16 cellular contexts compared by ENCODE assay signal in the genomic region with DNA sequence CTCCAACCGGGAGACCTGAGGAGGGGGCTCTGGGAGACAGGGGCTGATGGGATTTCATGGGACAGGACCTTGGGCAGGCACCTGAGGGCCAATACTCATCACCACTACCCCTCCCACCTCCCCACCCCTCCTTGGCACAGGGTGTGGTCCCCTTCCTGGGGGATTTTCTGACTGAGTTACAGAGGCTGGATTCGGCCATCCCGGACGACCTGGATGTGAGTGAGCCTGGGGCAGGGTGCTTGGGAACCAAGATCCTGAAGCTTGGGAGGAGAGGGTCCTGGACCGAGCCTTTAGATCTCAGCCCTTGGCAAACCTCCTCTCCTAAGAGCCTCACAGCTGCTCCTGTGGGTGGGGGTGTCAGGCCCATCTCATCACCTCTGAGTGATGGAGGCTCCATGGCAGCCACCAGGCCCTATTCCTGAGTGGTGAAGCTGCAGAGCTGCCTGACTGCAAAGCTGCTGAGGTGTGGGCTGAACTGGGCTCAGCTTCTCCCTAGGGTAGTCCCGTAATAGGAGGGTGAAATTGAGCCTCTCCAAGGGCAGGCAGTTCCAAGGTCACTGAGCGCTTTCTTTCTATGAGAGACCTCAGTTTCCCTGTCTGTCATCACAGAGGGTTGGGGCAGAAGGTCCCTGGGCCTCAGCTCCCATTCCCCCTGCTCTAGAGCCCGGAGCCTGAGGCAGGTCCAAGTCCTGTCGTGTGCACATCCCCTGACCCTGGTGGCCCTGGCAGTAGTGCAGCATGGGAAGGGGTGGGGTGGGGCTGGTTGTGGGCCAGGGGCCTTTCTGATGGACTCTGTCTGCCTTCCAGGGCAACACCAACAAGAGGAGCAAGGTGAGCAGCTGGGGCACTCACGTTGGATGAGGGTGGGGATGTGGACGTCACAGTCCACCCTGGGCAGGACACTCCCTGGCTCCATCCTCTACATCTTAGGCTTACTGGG. TPM values are rescaled to one million over a fixed set of nuclear protein-coding genes. Genes with fewer than 3 reads are reported as not detected.
DNase-seq lines count a peak whose midpoint lies in the region; ATAC-seq and TF ChIP-seq lines count a peak whose summit lies in the region.
"Had no signal": no experiment of that assay in that cellular context is flagged by ENCODE, and none has a peak within 500 bp of the region (broad histone marks: within the 10 kb centered on the region; RNA-seq: fewer than 3 reads in every experiment).

No MANE protein-coding gene starts in this region.

- H3K27ac ChIP-seq in CD4-positive, alpha-beta memory T cell (ENCODE audit: low read depth, low read length) = peak overlapping the region; percentile 82
- H3K27ac ChIP-seq: sigmoid colon had no signal

- CTCF ChIA-PET in CD4-positive, alpha-beta memory T cell (lab: Charles Lee; ENCODE audit: partially characterized antibody) = interaction anchor here (2.0 kb wide), 1 partner anchor 20 kb away, joined by 8 read pairs; no protein-coding TSS in a partner anchor

- H3K36me3 Mint-ChIP-seq in CD4-positive, alpha-beta memory T cell = peaks cover 56 to 62% of the 10 kb centered on the region in 2 donors
- H3K36me3 Mint-ChIP-seq in activated naive CD8-positive, alpha-beta T cell treated with anti-CD3 and anti-CD28 coated beads, Interleukin-2, amount 50 U/mL, for 24 hours (ENCODE audit: low read depth) = peaks cover 47% of the 10 kb centered on the region
- H3K36me3 Mint-ChIP-seq in natural killer cell treated with Interleukin-12 subunit alpha and Interleukin-12 subunit beta and Interleukin-15 and Interleukin-18, amount 100 ng/mL, for 72 hours = peaks cover 23% of the 10 kb centered on the region
- H3K36me3 Mint-ChIP-seq in glutamatergic neuron (ENCODE audit: unreplicated experiment) = no peaks in the 10 kb centered on the region

- H3K4me3 ChIP-seq in CD4-positive, alpha-beta memory T cell (ENCODE audit: low read length in 2 of 2) = peak overlapping the region; percentile 58 to 93
- peak overlapping the region; percentile 59 for H3K4me3 ChIP-seq in Jurkat, Clone E6-1 (ENCODE audit: low read length)
- H3K4me3 ChIP-seq: sigmoid colon had no signal

- H3K9me3 Mint-ChIP-seq in CD4-positive, alpha-beta memory T cell = peaks cover 0 to 3% (median 0%) of the 10 kb centered on the region in 8 donors
- H3K9me3 Mint-ChIP-seq in activated naive CD8-positive, alpha-beta T cell treated with anti-CD3 and anti-CD28 coated beads, Interleukin-2, amount 50 U/mL, for 24 hours = no peaks in the 10 kb centered on the region
- H3K9me3 Mint-ChIP-seq in natural killer cell treated with Interleukin-12 subunit alpha and Interleukin-12 subunit beta and Interleukin-15 and Interleukin-18, amount 100 ng/mL, for 72 hours = no peaks in the 10 kb centered on the region
- peaks cover 6% of the 10 kb centered on the region for H3K9me3 Mint-ChIP-seq in glutamatergic neuron (ENCODE audit: unreplicated experiment)

- no peaks in the 10 kb centered on the region for H3K9me3 ChIP-seq in CD4-positive, alpha-beta memory T cell (ENCODE audit: control insufficient read depth in 1 of 2, low read length in 2 of 2)
- H3K9me3 ChIP-seq: sigmoid colon had no signal

- no peak for ATAC-seq in activated naive CD8-positive, alpha-beta T cell treated with anti-CD3 and anti-CD28 coated beads, Interleukin-2, amount 50 U/mL, for 24 hours
- ATAC-seq in natural killer cell treated with Interleukin-12 subunit alpha and Interleukin-12 subunit beta and Interleukin-15 and Interleukin-18, amount 100 ng/mL, for 72 hours = no peak
- ATAC-seq in GM21515 (IDR thresholded peaks at IDR 0.05; ENCODE audit: unreplicated experiment) = no peak
- ATAC-seq in SK-N-SH treated with all-trans-retinoic acid at 6 μM for 48 hours = no peak
- ATAC-seq in GM18867 (IDR thresholded peaks at IDR 0.05; ENCODE audit: unreplicated experiment) = no peak
- ATAC-seq: Panc1 had no signal

- H3K27ac Mint-ChIP-seq in CD4-positive, alpha-beta memory T cell = peak overlapping the region; percentile 98 to 100 (median 100)
- H3K27ac Mint-ChIP-seq in activated naive CD8-positive, alpha-beta T cell treated with anti-CD3 and anti-CD28 coated beads, Interleukin-2, amount 50 U/mL, for 24 hours = peak overlapping the region; percentile 99
- peak overlapping the region; percentile 98 to 100 for H3K27ac Mint-ChIP-seq in natural killer cell treated with Interleukin-12 subunit alpha and Interleukin-12 subunit beta and Interleukin-15 and Interleukin-18, amount 100 ng/mL, for 72 hours
- no peak overlapping the region for H3K27ac Mint-ChIP-seq in glutamatergic neuron (ENCODE audit: unreplicated experiment)

- DNase-seq in CD4-positive, alpha-beta memory T cell = no peak
- no peak for DNase-seq in Jurkat, Clone E6-1 (ENCODE audit: low read depth, low spot score)
- DNase-seq in activated naive CD8-positive, alpha-beta T cell treated with anti-CD3 and anti-CD28 coated beads, Interleukin-2, amount 50 U/mL, for 24 hours = no peak
- no peak for DNase-seq in natural killer cell treated with Interleukin-12 subunit alpha and Interleukin-12 subunit beta and Interleukin-15 and Interleukin-18, amount 100 ng/mL, for 72 hours (ENCODE audit: low spot score)
- DNase-seq in glutamatergic neuron = no peak
- DNase-seq: activated CD4-positive, alpha-beta T cell treated with anti-CD3 and anti-CD28 coated beads for 48 hours; erythroblast; NCI-H510A; sigmoid colon had no signal

- H3K4me3 Mint-ChIP-seq in CD4-positive, alpha-beta memory T cell = peak overlapping the region; percentile 92 to 99 (median 97)
- peak overlapping the region; percentile 83 for H3K4me3 Mint-ChIP-seq in activated naive CD8-positive, alpha-beta T cell treated with anti-CD3 and anti-CD28 coated beads, Interleukin-2, amount 50 U/mL, for 24 hours
- H3K4me3 Mint-ChIP-seq in natural killer cell treated with Interleukin-12 subunit alpha and Interleukin-12 subunit beta and Interleukin-15 and Interleukin-18, amount 100 ng/mL, for 72 hours = peak overlapping the region; percentile 93
- no peak overlapping the region for H3K4me3 Mint-ChIP-seq in glutamatergic neuron (ENCODE audit: unreplicated experiment)

- no peaks in the 10 kb centered on the region for H3K27me3 ChIP-seq in CD4-positive, alpha-beta memory T cell (ENCODE audit: insufficient read depth, low read length)
- H3K27me3 ChIP-seq: sigmoid colon had no signal

- no peaks in the 10 kb centered on the region for H3K27me3 Mint-ChIP-seq in CD4-positive, alpha-beta memory T cell
- H3K27me3 Mint-ChIP-seq in activated naive CD8-positive, alpha-beta T cell treated with anti-CD3 and anti-CD28 coated beads, Interleukin-2, amount 50 U/mL, for 24 hours = no peaks in the 10 kb centered on the region
- H3K27me3 Mint-ChIP-seq in natural killer cell treated with Interleukin-12 subunit alpha and Interleukin-12 subunit beta and Interleukin-15 and Interleukin-18, amount 100 ng/mL, for 72 hours = no peaks in the 10 kb centered on the region
- peaks cover 6% of the 10 kb centered on the region for H3K27me3 Mint-ChIP-seq in glutamatergic neuron (ENCODE audit: unreplicated experiment)

- TF ChIP-seq CTCF in glutamatergic neuron (IDR thresholded peaks at IDR 0.05; ENCODE audit: partially characterized antibody, unreplicated experiment) = no peak

- POLR2A ChIA-PET in CD4-positive, alpha-beta memory T cell (lab: Charles Lee; ENCODE audit: partially characterized antibody) = interaction anchor here (0.8 to 4.6 kb wide), 16 partner anchors 9 to 313 kb away, joined by 3 to 76 read pairs (median 6); partner anchors contain the start of genes CHCHD10, MIF, SLC2A11 and ZNF70

- intact Hi-C loops in CD4-positive, alpha-beta memory T cell (cut with micrococcal nuclease) = loop anchor here (2.0 to 10.0 kb wide), 3 partner anchors 20 to 138 kb away; partner anchors contain the start of genes CHCHD10 and DERL3

- H3K4me1 Mint-ChIP-seq in CD4-positive, alpha-beta memory T cell = peaks cover 32 to 70% (median 52%) of the 10 kb centered on the region in 4 donors
- peaks cover 43% of the 10 kb centered on the region for H3K4me1 Mint-ChIP-seq in activated naive CD8-positive, alpha-beta T cell treated with anti-CD3 and anti-CD28 coated beads, Interleukin-2, amount 50 U/mL, for 24 hours
- H3K4me1 Mint-ChIP-seq in natural killer cell treated with Interleukin-12 subunit alpha and Interleukin-12 subunit beta and Interleukin-15 and Interleukin-18, amount 100 ng/mL, for 72 hours (ENCODE audit: low read depth in 2 of 2) = peaks cover 25 to 46% of the 10 kb centered on the region in 2 donors
- peaks cover 13% of the 10 kb centered on the region for H3K4me1 Mint-ChIP-seq in glutamatergic neuron (ENCODE audit: low read depth, unreplicated experiment)

- peaks cover 43% of the 10 kb centered on the region for H3K4me1 ChIP-seq in CD4-positive, alpha-beta memory T cell (ENCODE audit: insufficient read depth, low read length)
- H3K4me1 ChIP-seq: sigmoid colon had no signal

- peaks cover 52% of the 10 kb centered on the region for H3K36me3 ChIP-seq in CD4-positive, alpha-beta memory T cell (ENCODE audit: insufficient read depth, low read length)

TF ChIP-seq in SK-N-SH treated with all-trans-retinoic acid at 6 μM for 48 hours, 23 proteins besides CTCF, POLR2A, EP300 and RAD21:
- TF ChIP-seq TOX (CRISPR knock-in tag; IDR thresholded peaks at IDR 0.05; ENCODE audit: borderline replicate concordance) (no peak), ZC3H10 (CRISPR knock-in tag; IDR thresholded peaks at IDR 0.05) (no peak), SNAI2 (CRISPR knock-in tag; IDR thresholded peaks at IDR 0.05) (no peak), PPARA (CRISPR knock-in tag; IDR thresholded peaks at IDR 0.05; ENCODE audit: borderline replicate concordance) (no peak), ZFP30 (CRISPR knock-in tag; IDR thresholded peaks at IDR 0.05) (no peak)

RNA-seq across cellular contexts. Expression of gene RGL4, which starts 6.5 kb away (rescaled TPM):
- total RNA-seq in CD4-positive, alpha-beta memory T cell = 1 to 10 TPM; 7.2 to 9.8 TPM
- 10 to 100 TPM; 58.3 to 64.9 TPM for polyA plus RNA-seq in CD4-positive, alpha-beta memory T cell
- 26.2 TPM for polyA plus RNA-seq in Jurkat, Clone E6-1 (2012; ENCODE audit: insufficient read depth, insufficient read length)
- total RNA-seq in natural killer cell treated with Interleukin-12 subunit alpha and Interleukin-12 subunit beta and Interleukin-15 and Interleukin-18, amount 100 ng/mL, for 72 hours = 10 to 100 TPM in 1 of 2 donors, 1 to 10 TPM in 1; 6.5 to 10.2 TPM
- not detected for total RNA-seq in glutamatergic neuron (ENCODE audit: unreplicated experiment)
- total RNA-seq: left colon, sigmoid colon had no signal

RNA-seq across cellular contexts. Expression of gene ZNF70, which starts 53.6 kb away (rescaled TPM):
- total RNA-seq in CD4-positive, alpha-beta memory T cell = 1 to 10 TPM; 6.4 to 7.4 TPM
- under 1 TPM in 1 of 2 donors, not detected in 1; 0.37 TPM for polyA plus RNA-seq in CD4-positive, alpha-beta memory T cell
- 1.1 TPM for polyA plus RNA-seq in Jurkat, Clone E6-1 (2012; ENCODE audit: insufficient read depth, insufficient read length)
- total RNA-seq in natural killer cell treated with Interleukin-12 subunit alpha and Interleukin-12 subunit beta and Interleukin-15 and Interleukin-18, amount 100 ng/mL, for 72 hours = 1 to 10 TPM; 5.9 to 8.8 TPM
- 9.0 TPM for total RNA-seq in glutamatergic neuron (ENCODE audit: unreplicated experiment)

RNA-seq across cellular contexts. Expression of gene VPREB3, which starts 56.9 kb away (rescaled TPM):
- total RNA-seq in CD4-positive, alpha-beta memory T cell = not detected
- 1 to 10 TPM; 1.2 to 5.5 TPM for polyA plus RNA-seq in CD4-positive, alpha-beta memory T cell
- not detected for polyA plus RNA-seq in Jurkat, Clone E6-1 (2012; ENCODE audit: insufficient read depth, insufficient read length)
- under 1 TPM in 1 of 2 donors, not detected in 1; 0.52 TPM for total RNA-seq in natural killer cell treated with Interleukin-12 subunit alpha and Interleukin-12 subunit beta and Interleukin-15 and Interleukin-18, amount 100 ng/mL, for 72 hours
- total RNA-seq in glutamatergic neuron (ENCODE audit: unreplicated experiment) = not detected
- total RNA-seq: cerebellum; sigmoid colon; T-helper 2 cell treated with Interferon-gamma antibody and Interleukin-4, amounts not matched to agents 100 ng/mL and 5 ng/mL, for 36 hours had no signal
